19 cellular contexts compared by ENCODE assay signal in the genomic region with DNA sequence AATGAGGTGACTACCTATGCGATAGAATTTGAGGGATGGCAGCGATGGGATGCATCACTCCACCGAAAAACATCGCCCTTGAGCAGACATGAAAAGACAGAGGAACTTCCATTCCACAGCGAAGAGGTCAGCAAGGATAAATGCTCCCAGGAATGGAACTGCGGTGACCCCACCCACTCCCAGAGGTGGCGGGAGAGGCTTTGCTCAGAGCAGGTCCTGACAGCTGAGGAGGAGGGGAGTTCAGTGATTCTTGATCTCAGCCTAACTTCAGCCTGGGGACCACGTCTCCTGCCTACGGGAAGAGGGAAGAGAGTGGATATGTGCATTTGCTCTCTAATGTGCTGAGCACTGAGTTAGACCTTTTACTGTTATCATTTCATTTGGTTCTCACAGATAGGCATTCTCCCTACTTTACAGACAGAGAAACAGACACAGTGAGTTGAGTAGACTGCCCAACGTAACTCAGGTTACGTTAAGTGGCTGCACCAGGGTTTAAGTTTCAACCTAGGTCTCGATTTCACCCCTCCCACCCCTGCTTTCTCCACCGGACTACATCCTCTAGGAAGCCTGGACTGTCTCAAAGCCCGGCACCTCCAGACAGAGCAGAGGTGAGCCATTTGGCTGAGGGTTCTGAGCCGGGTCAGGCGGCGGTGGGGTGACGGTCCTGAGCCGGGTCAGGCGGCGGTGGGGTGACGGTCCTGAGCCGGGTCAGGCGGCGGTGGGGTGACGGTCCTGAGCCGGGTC.
DNase-seq lines count a peak whose midpoint lies in the region; ATAC-seq and TF ChIP-seq lines count a peak whose summit lies in the region.
"Had no signal": no experiment of that assay in that cellular context is flagged by ENCODE, and none has a peak within 500 bp of the region (broad histone marks: within the 10 kb centered on the region; RNA-seq: fewer than 3 reads in every experiment).

No MANE protein-coding gene starts in this region.

- H3K27ac ChIP-seq in RWPE2 (ENCODE audit: poor library complexity, severe bottlenecking) = no peak overlapping the region
- H3K27ac ChIP-seq: esophagus muscularis mucosa, lower lobe of right lung, right lobe of liver had no signal

- no peak overlapping the region for H3K4me3 ChIP-seq in RWPE2 (ENCODE audit: severe bottlenecking)
- H3K4me3 ChIP-seq: esophagus muscularis mucosa, lower lobe of right lung, right lobe of liver had no signal

- no peaks in the 10 kb centered on the region for H3K9me3 Mint-ChIP-seq in activated naive CD8-positive, alpha-beta T cell treated with anti-CD3 and anti-CD28 coated beads, Interleukin-2, amount 50 U/mL, for 24 hours
- H3K9me3 Mint-ChIP-seq: CD8-positive, alpha-beta T cell had no signal

- no peak overlapping the region for H3K4me3 Mint-ChIP-seq in activated naive CD8-positive, alpha-beta T cell treated with anti-CD3 and anti-CD28 coated beads, Interleukin-2, amount 50 U/mL, for 24 hours
- H3K4me3 Mint-ChIP-seq: CD8-positive, alpha-beta T cell had no signal

- TF ChIP-seq CTCF in RWPE2 (IDR thresholded peaks at IDR 0.05; ENCODE audit: poor library complexity, severe bottlenecking) = no peak

- H3K36me3 ChIP-seq in ES-I3 (ENCODE audit: insufficient read depth, low read length) = no peaks in the 10 kb centered on the region
- no peaks in the 10 kb centered on the region for H3K36me3 ChIP-seq in RWPE2 (ENCODE audit: low read depth)
- H3K36me3 ChIP-seq: esophagus muscularis mucosa, lower lobe of right lung, right lobe of liver had no signal

- H3K9me3 ChIP-seq in ES-I3 (ENCODE audit: control insufficient read depth, insufficient read depth, low read length) (0 out of 2 replicates have a peak, but pooled peaks cover 4% of the 10 kb centered on the region), RWPE2 (ENCODE audit: severe bottlenecking) (no peaks in the 10 kb centered on the region)
- H3K9me3 ChIP-seq: esophagus muscularis mucosa, lower lobe of right lung, right lobe of liver had no signal

- peak; percentile 14 for DNase-seq in A172 (ENCODE audit: low spot score)
- no peak for DNase-seq in RWPE2 (ENCODE audit: low spot score)
- DNase-seq in islet precursor cell = peak; percentile 97
- no peak for DNase-seq in activated naive CD8-positive, alpha-beta T cell treated with anti-CD3 and anti-CD28 coated beads, Interleukin-2, amount 50 U/mL, for 24 hours
- DNase-seq in inferior parietal cortex (ENCODE audit: extremely low spot score) = no peak
- DNase-seq: activated CD4-positive, alpha-beta T cell treated with anti-CD3 and anti-CD28 coated beads for 4 hours; activated CD8-positive, alpha-beta memory T cell treated with anti-CD3 and anti-CD28 coated beads, Interleukin-2, amount 50 U/mL, for 4 hours; amygdala; CD8-positive, alpha-beta T cell; central memory CD4-positive, alpha-beta T cell; DMS79 treated with DMSO at 0.1 percent for 48 hours; lower lobe of right lung; NCI-H1436; NK-92 treated with Interleukin-12 subunit alpha and Interleukin-12 subunit beta, amount 100 ng/mL, for 24 hours; right lobe of liver had no signal

- H3K27ac Mint-ChIP-seq in activated naive CD8-positive, alpha-beta T cell treated with anti-CD3 and anti-CD28 coated beads, Interleukin-2, amount 50 U/mL, for 24 hours = no peak overlapping the region
- H3K27ac Mint-ChIP-seq: CD8-positive, alpha-beta T cell had no signal

- H3K4me1 Mint-ChIP-seq in activated naive CD8-positive, alpha-beta T cell treated with anti-CD3 and anti-CD28 coated beads, Interleukin-2, amount 50 U/mL, for 24 hours = no peaks in the 10 kb centered on the region

- ATAC-seq in RWPE2 (ENCODE audit: low read depth) (peak; percentile 59), HG03469 (IDR thresholded peaks at IDR 0.05; ENCODE audit: unreplicated experiment) (no peak), HG03135 (IDR thresholded peaks at IDR 0.05; ENCODE audit: unreplicated experiment) (no peak)
- ATAC-seq in activated naive CD8-positive, alpha-beta T cell treated with anti-CD3 and anti-CD28 coated beads, Interleukin-2, amount 50 U/mL, for 24 hours = no peak
- ATAC-seq: CD8-positive, alpha-beta T cell; lower lobe of right lung; right lobe of liver had no signal

- H3K4me1 ChIP-seq in ES-I3 (ENCODE audit: insufficient read depth, low read length) (peaks cover 38% of the 10 kb centered on the region), RWPE2 (ENCODE audit: insufficient read depth, poor library complexity, severe bottlenecking) (no peaks in the 10 kb centered on the region)
- H3K4me1 ChIP-seq: lower lobe of right lung, right lobe of liver had no signal

- peaks cover 25% of the 10 kb centered on the region for H3K27me3 Mint-ChIP-seq in activated naive CD8-positive, alpha-beta T cell treated with anti-CD3 and anti-CD28 coated beads, Interleukin-2, amount 50 U/mL, for 24 hours

- peak overlapping the region; percentile 7; the same call in 1 of the 2 replicates for H3K9ac ChIP-seq in ES-I3 (ENCODE audit: low read depth, low read length)

- H3K27me3 ChIP-seq in RWPE2 (ENCODE audit: insufficient read depth, poor library complexity, severe bottlenecking) = peaks cover 5% of the 10 kb centered on the region
- H3K27me3 ChIP-seq: right lobe of liver had no signal

- no peaks in the 10 kb centered on the region for H3K36me3 Mint-ChIP-seq in activated naive CD8-positive, alpha-beta T cell treated with anti-CD3 and anti-CD28 coated beads, Interleukin-2, amount 50 U/mL, for 24 hours (ENCODE audit: low read depth)
- H3K36me3 Mint-ChIP-seq: CD8-positive, alpha-beta T cell had no signal

Comparison
In these comparisons a context has a peak if more than half of its experiments do, and no peak if none do; other contexts are left out.
1. DNase-seq: peak in A172 (single experiment) and islet precursor cell (single experiment); none in RWPE2 (single experiment), activated naive CD8-positive, alpha-beta T cell treated with anti-CD3 and anti-CD28 coated beads, Interleukin-2, amount 50 U/mL, for 24 hours (single experiment) and inferior parietal cortex (single experiment).